8 cellular contexts compared by ENCODE assay signal in genomic region chr3:69738859-69739203, GRCh38. TPM values are rescaled to one million over a fixed set of nuclear protein-coding genes. Genes with fewer than 3 reads are reported as not detected.
A peak's percentile ranks its signal among the peaks of the same experiment; 100 is the strongest.
DNase-seq lines count a peak whose midpoint lies in the region; ATAC-seq and TF ChIP-seq lines count a peak whose summit lies in the region.

No MANE protein-coding gene starts in this region.

- POLR2A ChIA-PET in activated CD8-positive, alpha-beta T cell treated with anti-CD3 and anti-CD28 coated beads for 36 hours (lab: Charles Lee), result no interaction called here

- H3K9me3 ChIP-seq in right atrium auricular region (no peaks in the 10 kb centered on the region), skeletal muscle satellite cell (replicated peaks; ENCODE audit: low read length) (no peaks in the 10 kb centered on the region)

- H3K4me1 Mint-ChIP-seq in activated CD8-positive, alpha-beta T cell treated with anti-CD3 and anti-CD28 coated beads for 36 hours (ENCODE audit: low read depth), result peaks cover 10% of the 10 kb centered on the region

- intact Hi-C loops in activated CD8-positive, alpha-beta T cell treated with anti-CD3 and anti-CD28 coated beads for 36 hours (cut with micrococcal nuclease), result no loop called here

- H3K4me3 ChIP-seq in HFF-Myc (replicated peaks; ENCODE audit: low read depth, low read length) (peak overlapping the region; percentile 69), right atrium auricular region (peak overlapping the region; percentile 86 to 94), skeletal muscle satellite cell (ENCODE audit: low read length) (peak overlapping the region; percentile 94)

- no peak for TF ChIP-seq CTCF in HFF-Myc (IDR thresholded peaks at IDR 0.05; ENCODE audit: low read depth, low read length, missing control alignments)
- no peak for TF ChIP-seq CTCF in activated CD8-positive, alpha-beta T cell treated with anti-CD3 and anti-CD28 coated beads for 36 hours (IDR thresholded peaks at IDR 0.05)
- TF ChIP-seq CTCF in right atrium auricular region (IDR thresholded peaks at IDR 0.05), result no peak

- H3K4me3 Mint-ChIP-seq in activated CD8-positive, alpha-beta T cell treated with anti-CD3 and anti-CD28 coated beads for 36 hours, result peak overlapping the region; percentile 62

- no peaks in the 10 kb centered on the region for H3K27me3 ChIP-seq in right atrium auricular region
- peaks cover 10% of the 10 kb centered on the region for H3K27me3 ChIP-seq in skeletal muscle satellite cell (ENCODE audit: control insufficient read depth, insufficient read depth, low read length)

- H3K4me1 ChIP-seq in right atrium auricular region (peaks cover 0 to 38% of the 10 kb centered on the region in 2 donors), skeletal muscle satellite cell (ENCODE audit: control insufficient read depth, insufficient read depth, low read length) (peaks cover 20% of the 10 kb centered on the region)

- no peaks in the 10 kb centered on the region for H3K36me3 Mint-ChIP-seq in activated CD8-positive, alpha-beta T cell treated with anti-CD3 and anti-CD28 coated beads for 36 hours (ENCODE audit: low read depth)

- peak overlapping the region; percentile 94 for H3K4me2 ChIP-seq in skeletal muscle satellite cell (ENCODE audit: low read length)

- H3K9me3 Mint-ChIP-seq in activated CD8-positive, alpha-beta T cell treated with anti-CD3 and anti-CD28 coated beads for 36 hours, result no peaks in the 10 kb centered on the region

- DNase-seq in HFF-Myc (ENCODE audit: extremely low read depth, low read depth), result no peak
- no peak for DNase-seq in activated CD8-positive, alpha-beta T cell treated with anti-CD3 and anti-CD28 coated beads for 36 hours
- DNase-seq in right atrium auricular region (ENCODE audit: low spot score), result no peak
- no peak for DNase-seq in HT-29 (ENCODE audit: low spot score)

- peaks cover 57% of the 10 kb centered on the region for H3K27me3 Mint-ChIP-seq in activated CD8-positive, alpha-beta T cell treated with anti-CD3 and anti-CD28 coated beads for 36 hours

- peak overlapping the region; percentile 68 for H3K9ac ChIP-seq in skeletal muscle satellite cell (ENCODE audit: low read depth, low read length)

- H3K27ac Mint-ChIP-seq in activated CD8-positive, alpha-beta T cell treated with anti-CD3 and anti-CD28 coated beads for 36 hours, result no peak overlapping the region

- peak overlapping the region; percentile 90 to 95 for H3K27ac ChIP-seq in right atrium auricular region

- CTCF ChIA-PET in activated CD8-positive, alpha-beta T cell treated with anti-CD3 and anti-CD28 coated beads for 36 hours (lab: Charles Lee), result no interaction called here

- no peak for ATAC-seq in activated CD8-positive, alpha-beta T cell treated with anti-CD3 and anti-CD28 coated beads for 36 hours
- ATAC-seq in HG03378 (IDR thresholded peaks at IDR 0.05; ENCODE audit: unreplicated experiment) (no peak), GM21367 (IDR thresholded peaks at IDR 0.05; ENCODE audit: unreplicated experiment) (no peak), HG03280 (IDR thresholded peaks at IDR 0.05; ENCODE audit: unreplicated experiment) (no peak)

- H3K36me3 ChIP-seq in right atrium auricular region (no peaks in the 10 kb centered on the region), skeletal muscle satellite cell (ENCODE audit: insufficient read depth, low read length) (no peaks in the 10 kb centered on the region)

RNA-seq across cellular contexts. Expression of gene MITF, which starts 0.4 kb away (rescaled TPM):
- not detected for total RNA-seq in activated CD8-positive, alpha-beta T cell treated with anti-CD3 and anti-CD28 coated beads for 36 hours
- 10 to 100 TPM; 47.6 to 68.6 TPM for total RNA-seq in right atrium auricular region
- 4.2 and 6.3 TPM in 2 replicates for total RNA-seq in skeletal muscle satellite cell (2012; rRNA removed)
- 0.08 TPM in 1 of 2 replicates, not detected in the other for total RNA-seq in HT-29 (2014; rRNA removed; shearing (Covaris generic))

Comparison
In these comparisons a context has a peak if more than half of its experiments do, and no peak if none do; other contexts are left out.
1. RNA of gene MITF, which starts 0.4 kb away (total RNA-seq): 47.6 to 68.6 TPM in right atrium auricular region; not detected in activated CD8-positive, alpha-beta T cell treated with anti-CD3 and anti-CD28 coated beads for 36 hours and 0.08 TPM in HT-29; every median in the first group is over 10 times any median in the second.
2. Peak in every context shown above with its lines, with median percentiles within 50 percentile points of each other: H3K4me3 ChIP-seq.